Comparison of ENCODE assay signal across 18 cellular contexts in the genomic region with DNA sequence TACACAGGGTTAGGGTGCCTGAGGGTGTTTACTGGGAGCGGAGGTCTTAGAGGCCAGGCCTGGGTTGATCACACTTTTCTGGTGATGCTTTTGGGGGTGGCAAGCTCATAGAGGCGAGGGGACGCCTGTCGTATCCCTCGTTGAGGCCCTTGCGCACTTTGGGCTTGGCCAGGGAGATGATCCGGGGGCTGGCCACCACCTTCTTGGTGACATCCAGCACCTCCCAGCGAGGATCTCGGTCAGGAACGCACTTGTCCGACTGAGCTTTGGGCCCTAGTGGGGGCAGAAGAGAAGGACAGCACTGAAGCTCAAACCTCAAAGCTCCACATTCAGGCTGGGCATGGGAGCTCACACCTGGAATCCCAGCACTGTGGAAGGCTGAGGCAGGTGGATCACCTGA. TPM values are rescaled to one million over a fixed set of nuclear protein-coding genes. Genes with fewer than 3 reads are reported as not detected.
DNase-seq lines count a peak whose midpoint lies in the region; ATAC-seq, FAIRE-seq and TF ChIP-seq lines count a peak whose summit lies in the region.
"Had no signal": no experiment of that assay in that cellular context is flagged by ENCODE, and none has a peak within 500 bp of the region (broad histone marks: within the 10 kb centered on the region; RNA-seq: fewer than 3 reads in every experiment).

No MANE protein-coding gene starts in this region.

- H3K4me3 ChIP-seq in HepG2 (replicated peaks in 1 of 3; ENCODE audit: insufficient read depth in 1 of 3, low read depth in 2 of 3, low read length in 3 of 3) (no peak overlapping the region), right lobe of liver (no peak overlapping the region), sigmoid colon (no peak overlapping the region)
- H3K4me3 ChIP-seq: BLaER1 had no signal

- H3K9ac ChIP-seq in HepG2 (ENCODE audit: insufficient read depth, low read depth, low read length): no peak overlapping the region
- H3K9ac ChIP-seq: BLaER1 had no signal

- H3K9me3 ChIP-seq in HepG2 (ENCODE audit: low read length): no peaks in the 10 kb centered on the region
- no peaks in the 10 kb centered on the region for H3K9me3 ChIP-seq in right lobe of liver
- no peaks in the 10 kb centered on the region for H3K9me3 ChIP-seq in sigmoid colon
- H3K9me3 ChIP-seq: Caco-2 had no signal

- H3K4me1 ChIP-seq in HepG2 (ENCODE audit: insufficient read depth, low read length) (0 out of 2 replicates have a peak, but pooled peaks cover 6% of the 10 kb centered on the region), right lobe of liver (no peaks in the 10 kb centered on the region), sigmoid colon (no peaks in the 10 kb centered on the region)
- H3K4me1 ChIP-seq: BLaER1, Caco-2 had no signal

- TF ChIP-seq EP300 in HepG2 (IDR thresholded peaks at IDR 0.05; ENCODE audit: low read depth in 2 of 2, low read length in 2 of 2) (no peak), HepG2 (CRISPR knock-in tag; IDR thresholded peaks at IDR 0.05; ENCODE audit: borderline replicate concordance) (no peak), sigmoid colon (IDR thresholded peaks at IDR 0.05) (no peak)

- no peaks in the 10 kb centered on the region for H3K79me2 ChIP-seq in HepG2 (ENCODE audit: insufficient read depth, low read length)

- intact Hi-C loops in HepG2 (cut with micrococcal nuclease; ENCODE audit: unreplicated experiment): no loop called here
- intact Hi-C loops in right lobe of liver (cut with DNase I): no loop called here
- intact Hi-C loops in sigmoid colon (cut with DNase I): no loop called here

- BruUV-seq in HepG2 (replicated peaks; lab: Mats Ljungman, UMichigan): no TSS peak

- TF ChIP-seq POLR2A in HepG2 (IDR thresholded peaks at IDR 0.05; ENCODE audit: insufficient read depth in 1 of 2, low read depth in 2 of 2, low read length in 2 of 2) (no peak), right lobe of liver (IDR thresholded peaks at IDR 0.05) (no peak), sigmoid colon (IDR thresholded peaks at IDR 0.05) (no peak)

- POLR2A ChIA-PET in HepG2 (lab: Yijun Ruan, JAX): no interaction called here

- no peak overlapping the region for H2AFZ ChIP-seq in HepG2 (ENCODE audit: low read length)

- H4K20me1 ChIP-seq in HepG2 (ENCODE audit: insufficient read depth, low read length): no peaks in the 10 kb centered on the region
- H4K20me1 ChIP-seq: BLaER1 had no signal

- DNase-seq in HepG2 (ENCODE audit: low spot score) (no peak), right lobe of liver (no peak), left lobe of liver (ENCODE audit: low spot score) (peak; percentile 30), sigmoid colon (peak; percentile 55), DMS 273 treated with DMSO at 0.1 percent for 48 hours (lab: John Stamatoyannopoulos, UW) (no peak), kidney glomerular epithelial cell (lab: John Stamatoyannopoulos, UW) (no peak)
- DNase-seq: 8988T; AML-193; Caco-2; CD8-positive, alpha-beta memory T cell; DMS53; GF-D8; HCEC 1CT; HFFc6 had no signal

- CTCF ChIA-PET in HepG2 (lab: Yijun Ruan, JAX; ENCODE audit: low intra/inter-chr PET ratio, low total read pairs): no interaction called here

- in situ Hi-C loops in HepG2 (cut with HindIII; ENCODE audit: extremely low pct_ligation_motif_present, low pct_unique_long_range_greater_than_20kb): no loop called here

- TF ChIP-seq CTCF in HepG2 (CRISPR knock-in tag; IDR thresholded peaks at IDR 0.05) (no peak), right lobe of liver (IDR thresholded peaks at IDR 0.05) (no peak), sigmoid colon (IDR thresholded peaks at IDR 0.05) (no peak)

- H3K27me3 ChIP-seq in HepG2 (ENCODE audit: control insufficient read depth in 1 of 2, insufficient read depth in 2 of 2, low read length in 2 of 2) (peaks cover 2 to 33% of the 10 kb centered on the region in 2 experiments; a peak in 3 of 5 replicates), right lobe of liver (no peaks in the 10 kb centered on the region), sigmoid colon (peaks cover 0 to 40% (median 0%) of the 10 kb centered on the region in 3 donors)
- H3K27me3 ChIP-seq: BLaER1 had no signal

- no peak for TF ChIP-seq RAD21 in HepG2 (CRISPR knock-in tag; IDR thresholded peaks at IDR 0.05)

- no peak overlapping the region for H3K4me2 ChIP-seq in HepG2 (ENCODE audit: low read depth, low read length)
- H3K4me2 ChIP-seq: BLaER1 had no signal

- no peak for FAIRE-seq in HepG2 (lab: Jason Lieb, UNC)
- FAIRE-seq: GM19239, HTR-8/SVneo had no signal

- WGBS in HepG2 (ENCODE audit: low lambda C conversion rate): no CpG with 5 or more reads among the region's 11 CpGs
- 86% methylated on average over 11 of the region's 11 CpGs for WGBS in right lobe of liver (ENCODE audit: insufficient coverage, low coverage, low lambda C conversion rate, missing lambda C conversion rate)
- 92% methylated on average over 11 of the region's 11 CpGs for WGBS in sigmoid colon, 2 donors

- H3K27ac ChIP-seq in HepG2 (ENCODE audit: extremely low read length, insufficient read depth, low read length) (no peak overlapping the region), right lobe of liver (no peak overlapping the region), sigmoid colon (no peak overlapping the region)
- H3K27ac ChIP-seq: BLaER1 had no signal

- ATAC-seq in HepG2 (peak; percentile 61), right lobe of liver (no peak), left lobe of liver (no peak), GM21825 (IDR thresholded peaks at IDR 0.05; ENCODE audit: unreplicated experiment) (no peak)

- H3K36me3 ChIP-seq in HepG2 (replicated peaks in 1 of 2; ENCODE audit: control insufficient read depth in 1 of 2, insufficient read depth in 2 of 2, low read length in 2 of 2) (no peaks in the 10 kb centered on the region), right lobe of liver (no peaks in the 10 kb centered on the region), sigmoid colon (no peaks in the 10 kb centered on the region)
- H3K36me3 ChIP-seq: BLaER1 had no signal

TF ChIP-seq in HepG2, 621 proteins besides CTCF, POLR2A, EP300 and RAD21 (continues in another document):
- TF ChIP-seq TCF7 (IDR thresholded peaks at IDR 0.05; ENCODE audit: low read depth): no peak
- TF ChIP-seq RFXANK (CRISPR knock-in tag; IDR thresholded peaks at IDR 0.05): no peak

RNA-seq across cellular contexts. Expression of a gene that starts 17.6 kb away (rescaled TPM):
- total RNA-seq in HepG2 (2016; rRNA removed; fragmentation: Illumina TruSeq; extraction: Trizol) (7.9 and 9.6 TPM in 2 replicates), right lobe of liver (1 to 10 TPM; 3.1 to 7.3 (median 4.5) TPM), left lobe of liver (4.6 TPM), sigmoid colon (10 to 100 TPM; 11.4 to 31.9 (median 13.0) TPM)
- 11.9 and 12.6 TPM in 2 replicates for total RNA-seq in HepG2 (2016; cell fraction: cytosol; rRNA removed; fragmentation: Illumina TruSeq; extraction: Trizol; ENCODE audit: low read depth)
- total RNA-seq in HepG2 (2016; cell fraction: insoluble cytoplasmic fraction; rRNA removed; fragmentation: Illumina TruSeq; extraction: Trizol): 10.4 and 13.2 TPM in 2 replicates
- 8.0 and 11.3 TPM in 2 replicates for total RNA-seq in HepG2 (2016; cell fraction: membrane; rRNA removed; fragmentation: Illumina TruSeq; extraction: Trizol)
- total RNA-seq in HepG2 (2016; cell fraction: nucleus; rRNA removed; fragmentation: Illumina TruSeq; extraction: Trizol): 8.0 and 17.5 TPM in 2 replicates
- polyA plus RNA-seq in HepG2 (2011; rRNA removed) (22.9 and 25.7 TPM in 2 replicates), sigmoid colon (10 to 100 TPM in 1 of 3 donors, 1 to 10 TPM in 2; 6.6 to 15.5 (median 7.4) TPM)
- 8.3 and 13.6 TPM in 2 replicates for polyA plus RNA-seq in HepG2 (2011; cell fraction: cytosol; rRNA removed)
- polyA plus RNA-seq in HepG2 (2011; cell fraction: nucleus; rRNA removed): 54.0 and 67.5 TPM in 2 replicates
- 21.3 and 21.5 TPM in 2 replicates for polyA plus RNA-seq in HepG2 (2012)
- 1.2 and 1.7 TPM in 2 replicates for polyA plus RNA-seq in HepG2 (2016; cell fraction: cytosol; fragmentation: Illumina TruSeq; extraction: Trizol; ENCODE audit: low read depth)
- 9.7 and 15.4 TPM in 2 replicates for polyA plus RNA-seq in HepG2 (2016; cell fraction: insoluble cytoplasmic fraction; fragmentation: Illumina TruSeq; extraction: Trizol; ENCODE audit: low read depth)
- polyA plus RNA-seq in HepG2 (2016; cell fraction: membrane; fragmentation: Illumina TruSeq; extraction: Trizol; ENCODE audit: low read depth): 4.1 and 4.8 TPM in 2 replicates
- 29.5 and 34.6 TPM in 2 replicates for polyA plus RNA-seq in HepG2 (2016; cell fraction: nucleus; fragmentation: Illumina TruSeq; extraction: Trizol; ENCODE audit: insufficient read depth, low read depth)
- 39.4 and 61.2 TPM in 2 replicates for polyA minus RNA-seq in HepG2 (2011; rRNA and poly(A)+ RNA removed; ENCODE audit: low replicate concordance)
- polyA minus RNA-seq in HepG2 (2011; cell fraction: cytosol; rRNA and poly(A)+ RNA removed): 16.5 and 19.2 TPM in 2 replicates
- polyA minus RNA-seq in HepG2 (2011; cell fraction: nucleus; rRNA and poly(A)+ RNA removed): 37.2 and 38.9 TPM in 2 replicates

RNA-seq across cellular contexts. Expression of a gene that starts 46.8 kb away (rescaled TPM):
- total RNA-seq in HepG2 (2016; rRNA removed; fragmentation: Illumina TruSeq; extraction: Trizol) (not detected in 2 replicates), right lobe of liver (1 to 10 TPM in 1 of 6 experiments, under 1 TPM in 5; 0.12 to 2.0 (median 0.44) TPM), left lobe of liver (0.33 TPM), sigmoid colon (1 to 10 TPM in 1 of 4 donors, under 1 TPM in 3; 0.55 to 1.2 (median 0.76) TPM)
- total RNA-seq in HepG2 (2016; cell fraction: cytosol; rRNA removed; fragmentation: Illumina TruSeq; extraction: Trizol; ENCODE audit: low read depth): not detected in 2 replicates
- total RNA-seq in HepG2 (2016; cell fraction: insoluble cytoplasmic fraction; rRNA removed; fragmentation: Illumina TruSeq; extraction: Trizol): not detected in 2 replicates
- total RNA-seq in HepG2 (2016; cell fraction: membrane; rRNA removed; fragmentation: Illumina TruSeq; extraction: Trizol): not detected in 2 replicates
- total RNA-seq in HepG2 (2016; cell fraction: nucleus; rRNA removed; fragmentation: Illumina TruSeq; extraction: Trizol): not detected in 2 replicates
- polyA plus RNA-seq in HepG2 (2011; rRNA removed) (not detected in 2 replicates), sigmoid colon (under 1 TPM in 2 of 3 donors, not detected in 1; under 0.01 to 0.96 TPM)
- polyA plus RNA-seq in HepG2 (2011; cell fraction: cytosol; rRNA removed): not detected in 2 replicates
- 0.16 and 0.36 TPM in 2 replicates for polyA plus RNA-seq in HepG2 (2011; cell fraction: nucleus; rRNA removed)
- 0.12 TPM in 1 of 2 replicates, not detected in the other for polyA plus RNA-seq in HepG2 (2012)
- polyA plus RNA-seq in HepG2 (2016; cell fraction: cytosol; fragmentation: Illumina TruSeq; extraction: Trizol; ENCODE audit: low read depth): not detected in 2 replicates
- polyA plus RNA-seq in HepG2 (2016; cell fraction: insoluble cytoplasmic fraction; fragmentation: Illumina TruSeq; extraction: Trizol; ENCODE audit: low read depth): not detected in 2 replicates
- not detected in 2 replicates for polyA plus RNA-seq in HepG2 (2016; cell fraction: membrane; fragmentation: Illumina TruSeq; extraction: Trizol; ENCODE audit: low read depth)
- not detected in 2 replicates for polyA plus RNA-seq in HepG2 (2016; cell fraction: nucleus; fragmentation: Illumina TruSeq; extraction: Trizol; ENCODE audit: insufficient read depth, low read depth)
- polyA minus RNA-seq in HepG2 (2011; rRNA and poly(A)+ RNA removed; ENCODE audit: low replicate concordance): not detected in 2 replicates
- polyA minus RNA-seq in HepG2 (2011; cell fraction: cytosol; rRNA and poly(A)+ RNA removed): not detected in 2 replicates
- polyA minus RNA-seq in HepG2 (2011; cell fraction: nucleus; rRNA and poly(A)+ RNA removed): not detected in 2 replicates
- total RNA-seq: CD8-positive, alpha-beta memory T cell; HFFc6 had no signal
- polyA plus RNA-seq: CD8-positive, alpha-beta memory T cell had no signal

Comparison
In these comparisons a context has a peak if more than half of its experiments do, and no peak if none do; other contexts are left out.
1. DNase-seq: peak in left lobe of liver (single experiment) and sigmoid colon (single experiment); none in HepG2 (single experiment), right lobe of liver (0 of 3), DMS 273 treated with DMSO at 0.1 percent for 48 hours (single experiment) and kidney glomerular epithelial cell (single experiment).